In the genomic region with DNA sequence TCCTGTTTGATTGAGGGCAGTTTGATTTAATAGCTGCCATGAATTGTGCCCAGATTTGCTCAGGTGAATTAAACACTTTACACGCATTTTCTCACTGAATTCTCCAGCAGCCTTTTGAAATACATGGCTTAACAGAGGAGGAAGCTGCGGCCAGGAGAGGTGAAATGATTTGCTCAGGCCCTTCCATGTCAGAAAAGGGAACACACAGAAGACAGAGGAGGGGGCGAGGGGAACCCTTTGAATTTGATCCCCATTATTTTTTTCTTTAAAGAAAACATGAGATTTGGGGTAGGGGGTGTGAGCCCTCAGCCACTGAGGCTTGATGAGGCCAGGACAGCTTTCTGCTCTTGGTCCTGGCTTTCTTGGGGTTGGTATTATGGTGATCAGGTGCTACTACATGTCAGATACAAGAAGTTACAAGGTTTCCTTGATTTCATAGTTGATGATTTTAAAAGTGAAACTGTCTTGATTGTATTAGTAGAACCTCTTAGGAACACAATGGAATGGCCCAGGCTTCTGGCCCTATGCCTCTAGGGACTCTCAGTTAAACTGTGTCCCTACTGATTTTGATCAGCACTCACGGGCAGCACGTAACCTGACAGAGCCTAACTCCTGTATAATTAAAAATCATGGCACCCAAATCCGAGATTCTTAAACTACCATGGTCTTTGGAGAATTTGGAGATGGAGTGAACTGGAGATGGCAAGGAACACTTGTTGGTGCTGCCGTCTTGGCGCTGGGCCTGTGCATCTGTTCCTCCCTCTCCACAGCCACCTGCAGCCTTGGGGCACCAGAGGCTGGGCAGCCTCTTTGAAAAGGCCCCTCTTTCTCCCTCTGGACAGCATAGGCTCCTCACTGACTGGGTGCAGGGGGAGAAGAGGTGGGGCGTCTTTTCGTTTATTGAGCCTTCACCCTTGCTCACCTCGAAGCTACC, we compare ENCODE assay signal across 8 cellular contexts.
DNase-seq lines count a peak whose midpoint lies in the region; ATAC-seq and TF ChIP-seq lines count a peak whose summit lies in the region.

No MANE protein-coding gene starts in this region.

- DNase-seq in GM06990 (ENCODE audit: extremely low read depth, insufficient read length) (no peak), NCI-H2171 (lab: John Stamatoyannopoulos, UW) (peak; percentile 77), mesenchymal stem cell (no peak), iPS-NIHi7 (ENCODE audit: extremely low spot score) (no peak), amygdala (lab: John Stamatoyannopoulos, UW) (no peak), ACHN (no peak), HUDEP-2 (lab: John Stamatoyannopoulos, UW; ENCODE audit: unreplicated experiment in 76 of 76) (no peak)

- H2BK5ac ChIP-seq in mesenchymal stem cell (ENCODE audit: low read depth, low read length, poor library complexity, severe bottlenecking): no peak overlapping the region

- peak; percentile 48 for ATAC-seq in GM21717 (IDR thresholded peaks at IDR 0.05; ENCODE audit: unreplicated experiment)

- WGBS in mesenchymal stem cell: 83% methylated on average over 5 of the region's 11 CpGs

- H2AFZ ChIP-seq in mesenchymal stem cell (ENCODE audit: low read depth, low read length): no peak overlapping the region

- no peak overlapping the region for H3K4ac ChIP-seq in mesenchymal stem cell (ENCODE audit: low read depth in 1 of 2, low read length in 2 of 2)

- no peak overlapping the region for H2AK5ac ChIP-seq in mesenchymal stem cell (ENCODE audit: low read length, severe bottlenecking)

- H3K23ac ChIP-seq in mesenchymal stem cell (ENCODE audit: low read length in 2 of 2): no peak overlapping the region

- peaks cover 12% of the 10 kb centered on the region for H3K9me3 ChIP-seq in mesenchymal stem cell (ENCODE audit: control insufficient read depth, low read length)

- peak overlapping the region in 1 of 2 experiments; percentile 1 for H2BK12ac ChIP-seq in mesenchymal stem cell (ENCODE audit: low read length in 2 of 2)

- H3K9ac ChIP-seq in mesenchymal stem cell (ENCODE audit: low read length): peak overlapping the region; percentile 75

- H3K27me3 ChIP-seq in GM06990 (replicated peaks; ENCODE audit: control insufficient read depth, insufficient read depth, low read length): no peaks in the 10 kb centered on the region
- H3K27me3 ChIP-seq in mesenchymal stem cell (ENCODE audit: control insufficient read depth in 1 of 2, insufficient read depth in 1 of 2, low read length in 2 of 2): no peaks in the 10 kb centered on the region

- no peak overlapping the region for H2BK120ac ChIP-seq in mesenchymal stem cell (ENCODE audit: low read depth, low read length)

- no peak overlapping the region for H4K91ac ChIP-seq in mesenchymal stem cell (ENCODE audit: low read length)

- H4K8ac ChIP-seq in mesenchymal stem cell (ENCODE audit: low read length): no peak overlapping the region

- H3K27ac ChIP-seq in mesenchymal stem cell (ENCODE audit: low read length, poor library complexity, severe bottlenecking): no peak overlapping the region

- H2BK15ac ChIP-seq in mesenchymal stem cell (ENCODE audit: low read depth, poor library complexity, severe bottlenecking): no peak overlapping the region

- peak overlapping the region; percentile 12 for H3K4me3 ChIP-seq in GM06990 (replicated peaks; ENCODE audit: low read depth, low read length)
- peak overlapping the region in 1 of 2 experiments; percentile 55 for H3K4me3 ChIP-seq in mesenchymal stem cell (ENCODE audit: insufficient read depth in 1 of 2, low read depth in 1 of 2, low read length in 2 of 2)

- H3K18ac ChIP-seq in mesenchymal stem cell (ENCODE audit: low read depth in 1 of 2, low read length in 2 of 2): no peak overlapping the region

- no peak overlapping the region for H3K14ac ChIP-seq in mesenchymal stem cell (ENCODE audit: low read length in 2 of 2)

- TF ChIP-seq CTCF in GM06990 (IDR thresholded peaks at IDR 0.05; ENCODE audit: insufficient read depth, low read length, poor library complexity, severe bottlenecking): no peak

- in situ Hi-C loops in ACHN (cut with HindIII; ENCODE audit: low pct_ligation_motif_present, low pct_unique_long_range_greater_than_20kb, low sequenced_read_pairs): no loop called here

- no peaks in the 10 kb centered on the region for H3K79me1 ChIP-seq in mesenchymal stem cell (replicated peaks; ENCODE audit: low read length, poor library complexity, severe bottlenecking)

- H3K36me3 ChIP-seq in GM06990 (ENCODE audit: control insufficient read depth, insufficient read depth, low read length) (no peaks in the 10 kb centered on the region; the same call in 1 of the 2 replicates), mesenchymal stem cell (ENCODE audit: control insufficient read depth in 1 of 2, insufficient read depth in 2 of 2, low read depth in 1 of 2, low read length in 2 of 2) (peaks cover 11 to 19% of the 10 kb centered on the region in 2 experiments)

- no peak overlapping the region for H3K4me2 ChIP-seq in mesenchymal stem cell (ENCODE audit: low read length, poor library complexity, severe bottlenecking)

- peaks cover 30% of the 10 kb centered on the region for H3K4me1 ChIP-seq in mesenchymal stem cell (ENCODE audit: control insufficient read depth, insufficient read depth, low read depth, low read length)
